In genomic region chr2:66872926-66873714, GRCh38 we compare ENCODE assay signal across 19 cellular contexts.
A peak's percentile ranks its signal among the peaks of the same experiment; 100 is the strongest.
DNase-seq lines count a peak whose midpoint lies in the region; ATAC-seq and TF ChIP-seq lines count a peak whose summit lies in the region.
"Had no signal": no experiment of that assay in that cellular context is flagged by ENCODE, and none has a peak within 500 bp of the region (broad histone marks: within the 10 kb centered on the region; RNA-seq: fewer than 3 reads in every experiment).

No MANE protein-coding gene starts in this region.

- H3K9me3 ChIP-seq in A673 (ENCODE audit: low read depth, low read length, poor library complexity, severe bottlenecking), result no peaks in the 10 kb centered on the region
- H3K9me3 ChIP-seq in adipocyte (ENCODE audit: control insufficient read depth, low read length), result no peaks in the 10 kb centered on the region
- no peaks in the 10 kb centered on the region for H3K9me3 ChIP-seq in right atrium auricular region
- H3K9me3 ChIP-seq: upper lobe of left lung had no signal

- H3K9ac ChIP-seq in adipocyte (ENCODE audit: low read length), result no peak overlapping the region

- H3K27ac Mint-ChIP-seq in mesothelial cell of epicardium (peak overlapping the region; percentile 89), endothelial cell (ENCODE audit: unreplicated experiment) (no peak overlapping the region)
- H3K27ac Mint-ChIP-seq: activated naive CD8-positive, alpha-beta T cell treated with anti-CD3 and anti-CD28 coated beads, Interleukin-2, amount 50 U/mL, for 24 hours; activated T-helper 17 cell treated with anti-CD3 and anti-CD28 coated beads, Interleukin-2, amount 50 U/mL, for 72 hours; CD8-positive, alpha-beta memory T cell had no signal

- CTCF ChIA-PET in A673 (lab: Charles Lee), result interaction anchor here (0.6 to 0.9 kb wide), 2 partner anchors 375 to 1225 kb away, joined by 3 to 4 read pairs; no protein-coding TSS in a partner anchor
- CTCF ChIA-PET in HEK293T (lab: Yijun Ruan, JAX), result interaction anchor here (1.0 kb wide), 1 partner anchor 338 kb away, joined by 3 read pairs; no protein-coding TSS in a partner anchor

- no peak for ATAC-seq in stimulated activated naive CD8-positive, alpha-beta T cell treated with anti-CD3 and anti-CD28 coated beads, Interleukin-15, Interleukin-2, amounts not matched to agents 100 U/mL and 50 U/mL, for 24 hours
- ATAC-seq: activated naive CD8-positive, alpha-beta T cell treated with anti-CD3 and anti-CD28 coated beads, Interleukin-2, amount 50 U/mL, for 24 hours; activated T-helper 17 cell treated with anti-CD3 and anti-CD28 coated beads, Interleukin-2, amount 50 U/mL, for 72 hours; esophagus mucosa; right cardiac atrium had no signal

- BruUV-seq in A673 (replicated peaks; lab: Mats Ljungman, UMichigan), result no TSS peak

- H3K4me3 ChIP-seq in A673 (ENCODE audit: low read depth, low read length, poor library complexity, severe bottlenecking), result no peak overlapping the region
- no peak overlapping the region for H3K4me3 ChIP-seq in adipocyte (ENCODE audit: low read length)
- no peak overlapping the region for H3K4me3 ChIP-seq in right atrium auricular region
- H3K4me3 ChIP-seq: cardiac muscle cell, upper lobe of left lung had no signal

- H3K36me3 ChIP-seq in A673 (ENCODE audit: insufficient read depth, low read length, poor library complexity, severe bottlenecking) (no peaks in the 10 kb centered on the region), adipocyte (ENCODE audit: control insufficient read depth, insufficient read depth, low read length, severe bottlenecking) (no peaks in the 10 kb centered on the region), right atrium auricular region (no peaks in the 10 kb centered on the region)
- H3K36me3 ChIP-seq: cardiac muscle cell, upper lobe of left lung had no signal

- POLR2A ChIA-PET in A673 (lab: Charles Lee; ENCODE audit: low non-redundant PET) (interaction anchor here (0.5 to 0.6 kb wide), 2 partner anchors 292 to 304 kb away, joined by 3 to 8 read pairs; no protein-coding TSS in a partner anchor), HEK293T (lab: Yijun Ruan, JAX) (no interaction called here)

- peak overlapping the region; percentile 4 for H3K4me3 Mint-ChIP-seq in mesothelial cell of epicardium
- no peak overlapping the region for H3K4me3 Mint-ChIP-seq in endothelial cell (ENCODE audit: unreplicated experiment)
- H3K4me3 Mint-ChIP-seq: activated naive CD8-positive, alpha-beta T cell treated with anti-CD3 and anti-CD28 coated beads, Interleukin-2, amount 50 U/mL, for 24 hours; activated T-helper 17 cell treated with anti-CD3 and anti-CD28 coated beads, Interleukin-2, amount 50 U/mL, for 72 hours; CD8-positive, alpha-beta memory T cell had no signal

- peak; percentile 59 for DNase-seq in A673 (ENCODE audit: low spot score)
- no peak for DNase-seq in HEK293T (ENCODE audit: extremely low spot score)
- peak; percentile 64 for DNase-seq in adipocyte (ENCODE audit: low read depth)
- DNase-seq in mesothelial cell of epicardium (ENCODE audit: low spot score in 2 of 2, unreplicated experiment in 2 of 2), result no peak
- no peak for DNase-seq in right atrium auricular region (ENCODE audit: low spot score)
- DNase-seq in endothelial cell (ENCODE audit: low spot score), result no peak
- no peak for DNase-seq in stimulated activated naive CD8-positive, alpha-beta T cell treated with anti-CD3 and anti-CD28 coated beads, Interleukin-15, Interleukin-2, amounts not matched to agents 100 U/mL and 50 U/mL, for 24 hours
- no peak for DNase-seq in medulla oblongata (ENCODE audit: extremely low spot score)
- DNase-seq: activated CD4-positive, alpha-beta T cell treated with anti-CD3 and anti-CD28 coated beads for 1 hour; activated naive CD8-positive, alpha-beta T cell treated with anti-CD3 and anti-CD28 coated beads, Interleukin-2, amount 50 U/mL, for 24 hours; CD8-positive, alpha-beta memory T cell; mesendoderm; NCI-H2081 treated with DMSO at 0.1 percent for 48 hours; right cardiac atrium; stimulated activated naive CD4-positive, alpha-beta T cell; upper lobe of left lung had no signal

- H3K4me1 Mint-ChIP-seq in mesothelial cell of epicardium (peaks cover 50% of the 10 kb centered on the region), endothelial cell (ENCODE audit: unreplicated experiment) (no peaks in the 10 kb centered on the region)
- H3K4me1 Mint-ChIP-seq: activated naive CD8-positive, alpha-beta T cell treated with anti-CD3 and anti-CD28 coated beads, Interleukin-2, amount 50 U/mL, for 24 hours; activated T-helper 17 cell treated with anti-CD3 and anti-CD28 coated beads, Interleukin-2, amount 50 U/mL, for 72 hours; CD8-positive, alpha-beta memory T cell had no signal

- intact Hi-C loops in A673 (cut with micrococcal nuclease; ENCODE audit: unreplicated experiment), result loop anchor here (5.0 to 10.0 kb wide), 3 partner anchors 262 to 1231 kb away; no protein-coding TSS in a partner anchor

- no peaks in the 10 kb centered on the region for H3K27me3 Mint-ChIP-seq in mesothelial cell of epicardium (ENCODE audit: low read depth)
- H3K27me3 Mint-ChIP-seq in endothelial cell (ENCODE audit: unreplicated experiment), result no peaks in the 10 kb centered on the region
- H3K27me3 Mint-ChIP-seq: activated naive CD8-positive, alpha-beta T cell treated with anti-CD3 and anti-CD28 coated beads, Interleukin-2, amount 50 U/mL, for 24 hours; activated T-helper 17 cell treated with anti-CD3 and anti-CD28 coated beads, Interleukin-2, amount 50 U/mL, for 72 hours; CD8-positive, alpha-beta memory T cell had no signal

- TF ChIP-seq CTCF in A673 (conservative IDR thresholded peaks at IDR 0.05; ENCODE audit: low read depth, low read length) (no peak), mesothelial cell of epicardium (IDR thresholded peaks at IDR 0.05; ENCODE audit: unreplicated experiment) (no peak), right atrium auricular region (IDR thresholded peaks at IDR 0.05) (no peak), endothelial cell (IDR thresholded peaks at IDR 0.05; ENCODE audit: unreplicated experiment) (no peak)

- H3K9me3 Mint-ChIP-seq in mesothelial cell of epicardium, result peaks cover 4% of the 10 kb centered on the region
- H3K9me3 Mint-ChIP-seq in endothelial cell (ENCODE audit: unreplicated experiment), result no peaks in the 10 kb centered on the region
- H3K9me3 Mint-ChIP-seq: activated naive CD8-positive, alpha-beta T cell treated with anti-CD3 and anti-CD28 coated beads, Interleukin-2, amount 50 U/mL, for 24 hours had no signal

- H3K27me3 ChIP-seq in A673 (replicated peaks; ENCODE audit: insufficient read depth, low read depth, low read length, poor library complexity), result no peaks in the 10 kb centered on the region
- no peaks in the 10 kb centered on the region for H3K27me3 ChIP-seq in adipocyte (replicated peaks; ENCODE audit: control insufficient read depth, insufficient read depth, low read length)
- no peaks in the 10 kb centered on the region for H3K27me3 ChIP-seq in right atrium auricular region
- H3K27me3 ChIP-seq: cardiac muscle cell, upper lobe of left lung had no signal

- H3K4me1 ChIP-seq in A673 (ENCODE audit: insufficient read depth, low read length, poor library complexity, severe bottlenecking), result peaks cover 62% of the 10 kb centered on the region
- H3K4me1 ChIP-seq in adipocyte (ENCODE audit: control insufficient read depth, insufficient read depth, low read length), result peaks cover 45% of the 10 kb centered on the region
- H3K4me1 ChIP-seq in right atrium auricular region, result no peaks in the 10 kb centered on the region

- no peaks in the 10 kb centered on the region for H3K36me3 Mint-ChIP-seq in mesothelial cell of epicardium
- H3K36me3 Mint-ChIP-seq in endothelial cell (ENCODE audit: low read depth, unreplicated experiment), result no peaks in the 10 kb centered on the region
- H3K36me3 Mint-ChIP-seq: CD8-positive, alpha-beta memory T cell had no signal

- H3K27ac ChIP-seq in A673 (ENCODE audit: low read depth, low read length, poor library complexity, severe bottlenecking), result peak overlapping the region; percentile 94
- no peak overlapping the region for H3K27ac ChIP-seq in right atrium auricular region
- H3K27ac ChIP-seq: cardiac muscle cell, upper lobe of left lung had no signal

TF ChIP-seq in HEK293T, 16 proteins besides CTCF, POLR2A, EP300 and RAD21:
- TF ChIP-seq PKNOX1 (IDR thresholded peaks at IDR 0.05), result peak; percentile 76
- no peak for TF ChIP-seq HDGF (IDR thresholded peaks at IDR 0.05; ENCODE audit: borderline replicate concordance)

Comparison
In these comparisons a context has a peak if more than half of its experiments do, and no peak if none do; other contexts are left out.
1. DNase-seq: peak in A673 (single experiment) and adipocyte (single experiment); none in HEK293T (single experiment), mesothelial cell of epicardium (0 of 2), right atrium auricular region (single experiment), endothelial cell (single experiment), stimulated activated naive CD8-positive, alpha-beta T cell treated with anti-CD3 and anti-CD28 coated beads, Interleukin-15, Interleukin-2, amounts not matched to agents 100 U/mL and 50 U/mL, for 24 hours (single experiment) and medulla oblongata (single experiment).